17 cellular contexts compared by ENCODE assay signal in genomic region chr6:106056738-106057390, GRCh38. TPM values are rescaled to one million over a fixed set of nuclear protein-coding genes. Genes with fewer than 3 reads are reported as not detected.
DNase-seq lines count a peak whose midpoint lies in the region; TF ChIP-seq lines count a peak whose summit lies in the region.
"Had no signal": no experiment of that assay in that cellular context is flagged by ENCODE, and none has a peak within 500 bp of the region (broad histone marks: within the 10 kb centered on the region; RNA-seq: fewer than 3 reads in every experiment).

No MANE protein-coding gene starts in this region.

- no peaks in the 10 kb centered on the region for H3K27me3 Mint-ChIP-seq in activated naive CD4-positive, alpha-beta T cell treated with anti-CD3 and anti-CD28 coated beads, Interleukin-2, amount 10 ng/mL, durations not matched to agents 7 days and 5 days
- H3K27me3 Mint-ChIP-seq in activated T-helper 1 cell treated with anti-CD3 and anti-CD28 coated beads, Interleukin-12 subunit alpha, Interleukin-12 subunit beta, Interleukin-2, Interleukin-4 antibody, amounts not matched to agents 30 ng/mL and 10 ng/mL and 1 ng/mL, durations not matched to agents 14 hours and 24 hours and 36 hours (ENCODE audit: insufficient read depth): no peaks in the 10 kb centered on the region

- H3K9me3 ChIP-seq in colonic mucosa: no peaks in the 10 kb centered on the region
- H3K9me3 ChIP-seq: gastroesophageal sphincter, tibial nerve had no signal

- TF ChIP-seq CTCF in colonic mucosa (IDR thresholded peaks at IDR 0.05): no peak
- TF ChIP-seq CTCF in brain microvascular endothelial cell (IDR thresholded peaks at IDR 0.05; ENCODE audit: low read depth, low read length, missing control alignments): no peak

- H3K36me3 ChIP-seq in colonic mucosa: no peaks in the 10 kb centered on the region
- no peaks in the 10 kb centered on the region for H3K36me3 ChIP-seq in brain microvascular endothelial cell (replicated peaks)
- H3K36me3 ChIP-seq: gastroesophageal sphincter, tibial nerve had no signal

- no peaks in the 10 kb centered on the region for H3K9me3 Mint-ChIP-seq in activated naive CD4-positive, alpha-beta T cell treated with anti-CD3 and anti-CD28 coated beads, Interleukin-2, amount 10 ng/mL, durations not matched to agents 7 days and 5 days
- H3K9me3 Mint-ChIP-seq in activated T-helper 1 cell treated with anti-CD3 and anti-CD28 coated beads, Interleukin-12 subunit alpha, Interleukin-12 subunit beta, Interleukin-2, Interleukin-4 antibody, amounts not matched to agents 30 ng/mL and 10 ng/mL and 1 ng/mL, durations not matched to agents 14 hours and 24 hours and 36 hours: no peaks in the 10 kb centered on the region
- H3K9me3 Mint-ChIP-seq: activated T-cell treated with anti-CD3 and anti-CD28 coated beads, Interleukin-2, amount 50 U/mL, for 72 hours had no signal

- H3K36me3 Mint-ChIP-seq in activated naive CD4-positive, alpha-beta T cell treated with anti-CD3 and anti-CD28 coated beads, Interleukin-2, amount 10 ng/mL, durations not matched to agents 7 days and 5 days: peaks cover 3% of the 10 kb centered on the region
- H3K36me3 Mint-ChIP-seq in activated T-helper 1 cell treated with anti-CD3 and anti-CD28 coated beads, Interleukin-12 subunit alpha, Interleukin-12 subunit beta, Interleukin-2, Interleukin-4 antibody, amounts not matched to agents 30 ng/mL and 10 ng/mL and 1 ng/mL, durations not matched to agents 14 hours and 24 hours and 36 hours (ENCODE audit: low read depth): peaks cover 4% of the 10 kb centered on the region

- CTCF ChIA-PET in activated naive CD4-positive, alpha-beta T cell treated with anti-CD3 and anti-CD28 coated beads, Interleukin-2, amount 10 ng/mL, durations not matched to agents 7 days and 5 days (lab: Charles Lee): interaction anchor here (0.7 kb wide), 1 partner anchor 625 kb away, joined by 4 read pairs; no protein-coding TSS in a partner anchor

- H3K9ac ChIP-seq in colonic mucosa (ENCODE audit: low read depth in 2 of 2, low read length in 2 of 2): no peak overlapping the region

- H3K4me1 ChIP-seq in colonic mucosa: no peaks in the 10 kb centered on the region
- H3K4me1 ChIP-seq: gastroesophageal sphincter had no signal

- H3K27ac ChIP-seq in colonic mucosa (no peak overlapping the region), brain microvascular endothelial cell (no peak overlapping the region)
- H3K27ac ChIP-seq: gastroesophageal sphincter, tibial nerve had no signal

- peak overlapping the region; percentile 21 for H3K4me3 Mint-ChIP-seq in activated naive CD4-positive, alpha-beta T cell treated with anti-CD3 and anti-CD28 coated beads, Interleukin-2, amount 10 ng/mL, durations not matched to agents 7 days and 5 days
- H3K4me3 Mint-ChIP-seq in activated T-helper 1 cell treated with anti-CD3 and anti-CD28 coated beads, Interleukin-12 subunit alpha, Interleukin-12 subunit beta, Interleukin-2, Interleukin-4 antibody, amounts not matched to agents 30 ng/mL and 10 ng/mL and 1 ng/mL, durations not matched to agents 14 hours and 24 hours and 36 hours: no peak overlapping the region

- no peak for DNase-seq in activated naive CD4-positive, alpha-beta T cell treated with anti-CD3 and anti-CD28 coated beads, Interleukin-2, amount 10 ng/mL, durations not matched to agents 7 days and 5 days
- DNase-seq in activated naive CD4-positive, alpha-beta T cell treated with Interleukin-2 at 50 U/mL for 16 hours: no peak
- DNase-seq in NCI-H2029 (lab: John Stamatoyannopoulos, UW): peak; percentile 44
- peak; percentile 68 for DNase-seq in colonic mucosa
- no peak for DNase-seq in activated T-helper 1 cell treated with anti-CD3 and anti-CD28 coated beads, Interleukin-12 subunit alpha, Interleukin-12 subunit beta, Interleukin-2, Interleukin-4 antibody, amounts not matched to agents 30 ng/mL and 10 ng/mL and 1 ng/mL, durations not matched to agents 14 hours and 24 hours and 36 hours (ENCODE audit: low spot score)
- no peak for DNase-seq in T-helper 9 cell
- no peak for DNase-seq in brain microvascular endothelial cell
- DNase-seq in RKO (ENCODE audit: low spot score): no peak
- DNase-seq: activated CD4-positive, alpha-beta T cell treated with anti-CD3 and anti-CD28 coated beads for 48 hours; activated T-cell treated with anti-CD3 and anti-CD28 coated beads, Interleukin-2, amount 50 U/mL, for 72 hours; amygdala; NCI-H2227 treated with DMSO at 0.1 percent for 48 hours; stimulated activated CD4-positive, alpha-beta T cell treated with anti-CD3 and anti-CD28 coated beads, Interleukin-4, amount 100 ng/mL, for 4 hours; SW 1271 had no signal

- in situ Hi-C loops in brain microvascular endothelial cell (cut with HindIII; ENCODE audit: low pct_ligation_motif_present, low sequenced_read_pairs): no loop called here

- H3K4me3 ChIP-seq in colonic mucosa (no peak overlapping the region), brain microvascular endothelial cell (ENCODE audit: low read depth, low read length) (no peak overlapping the region)
- H3K4me3 ChIP-seq: gastroesophageal sphincter, lung, tibial nerve had no signal

- peaks cover 32% of the 10 kb centered on the region for H3K4me1 Mint-ChIP-seq in activated naive CD4-positive, alpha-beta T cell treated with anti-CD3 and anti-CD28 coated beads, Interleukin-2, amount 10 ng/mL, durations not matched to agents 7 days and 5 days
- peaks cover 14% of the 10 kb centered on the region for H3K4me1 Mint-ChIP-seq in activated T-helper 1 cell treated with anti-CD3 and anti-CD28 coated beads, Interleukin-12 subunit alpha, Interleukin-12 subunit beta, Interleukin-2, Interleukin-4 antibody, amounts not matched to agents 30 ng/mL and 10 ng/mL and 1 ng/mL, durations not matched to agents 14 hours and 24 hours and 36 hours (ENCODE audit: low read depth)

- H3K27ac Mint-ChIP-seq in activated naive CD4-positive, alpha-beta T cell treated with anti-CD3 and anti-CD28 coated beads, Interleukin-2, amount 10 ng/mL, durations not matched to agents 7 days and 5 days: peak overlapping the region; percentile 52
- H3K27ac Mint-ChIP-seq in activated T-helper 1 cell treated with anti-CD3 and anti-CD28 coated beads, Interleukin-12 subunit alpha, Interleukin-12 subunit beta, Interleukin-2, Interleukin-4 antibody, amounts not matched to agents 30 ng/mL and 10 ng/mL and 1 ng/mL, durations not matched to agents 14 hours and 24 hours and 36 hours: no peak overlapping the region
- H3K27ac Mint-ChIP-seq: activated T-cell treated with anti-CD3 and anti-CD28 coated beads, Interleukin-2, amount 50 U/mL, for 72 hours had no signal

- intact Hi-C loops in colonic mucosa (cut with DNase I): no loop called here
- intact Hi-C loops in activated T-helper 1 cell treated with anti-CD3 and anti-CD28 coated beads, Interleukin-12 subunit alpha, Interleukin-12 subunit beta, Interleukin-2, Interleukin-4 antibody, amounts not matched to agents 30 ng/mL and 10 ng/mL and 1 ng/mL, durations not matched to agents 14 hours and 24 hours and 36 hours (cut with micrococcal nuclease): no loop called here

- no peaks in the 10 kb centered on the region for H3K27me3 ChIP-seq in colonic mucosa
- no peaks in the 10 kb centered on the region for H3K27me3 ChIP-seq in brain microvascular endothelial cell (replicated peaks)
- H3K27me3 ChIP-seq: gastroesophageal sphincter, tibial nerve had no signal

RNA-seq across cellular contexts. Expression of gene PRDM1, which starts 29.3 kb away (rescaled TPM):
- total RNA-seq in colonic mucosa: 10 to 100 TPM in 1 of 2 donors, 1 to 10 TPM in 1; 7.2 to 17.6 TPM
- total RNA-seq in activated T-helper 1 cell treated with anti-CD3 and anti-CD28 coated beads, Interleukin-12 subunit alpha, Interleukin-12 subunit beta, Interleukin-2, Interleukin-4 antibody, amounts not matched to agents 30 ng/mL and 10 ng/mL and 1 ng/mL, durations not matched to agents 14 hours and 24 hours and 36 hours: 74.1 and 78.8 TPM in 2 replicates

Comparison
In these comparisons a context has a peak if more than half of its experiments do, and no peak if none do; other contexts are left out.
1. DNase-seq: peak in NCI-H2029 (single experiment) and colonic mucosa (single experiment); none in activated naive CD4-positive, alpha-beta T cell treated with anti-CD3 and anti-CD28 coated beads, Interleukin-2, amount 10 ng/mL, durations not matched to agents 7 days and 5 days (single experiment), activated naive CD4-positive, alpha-beta T cell treated with Interleukin-2 at 50 U/mL for 16 hours (single experiment), activated T-helper 1 cell treated with anti-CD3 and anti-CD28 coated beads, Interleukin-12 subunit alpha, Interleukin-12 subunit beta, Interleukin-2, Interleukin-4 antibody, amounts not matched to agents 30 ng/mL and 10 ng/mL and 1 ng/mL, durations not matched to agents 14 hours and 24 hours and 36 hours (single experiment), T-helper 9 cell (single experiment), brain microvascular endothelial cell (single experiment) and RKO (single experiment).